ENCODE assay signal across 8 cellular contexts in the genomic region with DNA sequence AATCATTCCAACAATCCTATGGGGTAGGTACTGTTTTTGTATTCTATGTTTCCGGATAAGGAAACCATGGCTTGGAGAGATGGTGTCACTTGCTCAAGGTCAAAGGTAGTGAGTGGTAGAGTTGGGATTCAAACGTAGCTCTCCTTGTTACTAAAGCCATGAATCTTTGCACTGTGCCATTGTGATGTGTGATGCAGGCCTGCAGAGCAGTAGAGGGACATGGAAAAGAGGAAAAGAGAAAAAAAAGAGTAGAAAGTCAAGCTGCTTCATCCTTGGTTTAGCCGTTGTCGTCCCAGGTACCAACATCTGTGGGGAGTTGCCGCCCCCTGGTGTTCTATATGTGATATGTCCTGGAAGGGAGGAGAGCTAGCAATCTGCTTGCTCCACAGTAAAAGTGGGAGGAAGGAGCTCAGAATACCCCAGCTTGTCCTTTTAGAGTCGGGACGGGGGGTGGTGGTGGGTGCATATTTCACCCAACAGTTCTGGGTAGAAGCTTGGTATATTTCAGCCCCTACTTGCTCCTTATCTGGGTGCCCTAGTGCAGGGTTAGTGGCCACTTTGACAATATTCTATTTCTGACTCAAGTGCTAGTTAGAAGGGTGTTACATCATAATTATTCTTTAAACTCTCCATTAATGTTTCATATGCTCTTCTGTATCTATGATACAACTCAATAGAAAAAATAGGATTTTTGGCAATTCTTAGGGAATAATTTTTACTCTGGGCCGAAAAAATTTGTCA.
DNase-seq lines count a peak whose midpoint lies in the region; ATAC-seq and TF ChIP-seq lines count a peak whose summit lies in the region.

No MANE protein-coding gene starts in this region.

- no peak for TF ChIP-seq POLR2A in upper lobe of left lung (IDR thresholded peaks at IDR 0.05)

- intact Hi-C loops in head of caudate nucleus (cut with DNase I): loop anchor here (2.0 to 5.0 kb wide), 2 partner anchors 161 to 296 kb away; no protein-coding TSS in a partner anchor

- H3K36me3 ChIP-seq in upper lobe of left lung: no peaks in the 10 kb centered on the region

- no peak for TF ChIP-seq EP300 in upper lobe of left lung (IDR thresholded peaks at IDR 0.05)

- H3K9me3 ChIP-seq in upper lobe of left lung: no peaks in the 10 kb centered on the region

- H3K27me3 ChIP-seq in upper lobe of left lung: peaks cover 0 to 2% (median 0%) of the 10 kb centered on the region in 4 donors

- no peak overlapping the region for H3K4me3 ChIP-seq in upper lobe of left lung

- DNase-seq in GM03348 (ENCODE audit: low spot score) (peak; percentile 88), NCI-H1048 (lab: John Stamatoyannopoulos, UW) (peak; percentile 50), SKM-1 treated with dmso at 0.1 percent for 144 hours (lab: John Stamatoyannopoulos, UW; ENCODE audit: unreplicated experiment) (peak; percentile 67), head of caudate nucleus (peak; percentile 59 to 94 (median 84)), pons (ENCODE audit: low spot score) (peak; percentile 84), upper lobe of left lung (peak in 1 of 2 donors; percentile 81)
- DNase-seq in activated naive CD4-positive, alpha-beta T cell treated with anti-CD3 and anti-CD28 coated beads, Interleukin-2, amount 50 U/mL, for 16 hours: peak; percentile 71

- peaks cover 0 to 9% (median 3%) of the 10 kb centered on the region in 4 donors for H3K4me1 ChIP-seq in upper lobe of left lung

- ATAC-seq in upper lobe of left lung (ENCODE audit: low FRiP score in 2 of 2) (peak; percentile 81 to 90), GM21529 (IDR thresholded peaks at IDR 0.05; ENCODE audit: unreplicated experiment) (no peak)

- peak; percentile 83 to 92 (median 88) for TF ChIP-seq CTCF in upper lobe of left lung (IDR thresholded peaks at IDR 0.05)

- 29 to 31% methylated on average over 8 of the region's 8 CpGs for WGBS in upper lobe of left lung, 2 donors

- H3K27ac ChIP-seq in upper lobe of left lung: no peak overlapping the region
